In the genomic region with DNA sequence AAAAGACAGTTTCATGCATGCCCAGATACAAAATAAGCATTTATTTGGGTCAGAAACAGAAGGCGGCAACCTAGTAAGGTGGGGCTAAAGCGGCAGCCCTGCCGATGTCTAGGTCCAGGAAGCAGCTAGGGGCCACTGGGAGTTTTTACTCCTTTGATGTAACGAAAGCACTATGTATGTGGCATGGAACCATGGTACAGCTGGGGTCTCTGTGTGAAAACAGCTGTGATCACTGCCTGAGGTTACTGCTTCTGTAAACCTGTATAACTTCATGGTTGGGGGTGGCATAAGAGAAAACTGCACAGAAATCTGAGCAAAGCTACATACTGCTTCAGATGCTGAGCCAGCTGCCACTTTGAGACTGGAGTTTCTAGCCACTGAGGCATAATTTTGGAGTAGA, we compare ENCODE assay signal across 25 cellular contexts.
A peak's percentile ranks its signal among the peaks of the same experiment; 100 is the strongest.
DNase-seq lines count a peak whose midpoint lies in the region; ATAC-seq and TF ChIP-seq lines count a peak whose summit lies in the region.
"Had no signal": no experiment of that assay in that cellular context is flagged by ENCODE, and none has a peak within 500 bp of the region (broad histone marks: within the 10 kb centered on the region; RNA-seq: fewer than 3 reads in every experiment).

No MANE protein-coding gene starts in this region.

- no peak for ATAC-seq in GM23338
- ATAC-seq in HG02973 (IDR thresholded peaks at IDR 0.05; ENCODE audit: unreplicated experiment) = no peak
- no peak for ATAC-seq in GM21528 (IDR thresholded peaks at IDR 0.05; ENCODE audit: low FRiP score, unreplicated experiment)
- ATAC-seq: HCT116, HepG2, K562, T-cell had no signal

- H4K20me1 ChIP-seq in BLaER1 treated with 17β-estradiol and CSF1 and Interleukin-3, amounts not matched to agents 10 nM and 100 nM = no peaks in the 10 kb centered on the region
- H4K20me1 ChIP-seq in GM23338 (replicated peaks; ENCODE audit: insufficient read depth) = no peaks in the 10 kb centered on the region
- H4K20me1 ChIP-seq in neural progenitor cell (ENCODE audit: low read depth) = no peaks in the 10 kb centered on the region

- no peaks in the 10 kb centered on the region for H3F3A ChIP-seq in GM23338 (replicated peaks; ENCODE audit: low read depth)
- H3F3A ChIP-seq in neural progenitor cell (ENCODE audit: low read depth) = no peaks in the 10 kb centered on the region

- DNase-seq in GM23338 (ENCODE audit: low spot score) (no peak), NAMALWA (ENCODE audit: low spot score) (peak; percentile 90), neural progenitor cell (ENCODE audit: low spot score) (no peak)
- DNase-seq in activated naive CD8-positive, alpha-beta T cell treated with anti-CD3 and anti-CD28 coated beads for 36 hours = no peak
- DNase-seq: Calu3; CD8-positive, alpha-beta memory T cell; DMS79 treated with DMSO at 0.1 percent for 48 hours; NCI-H1092 treated with DMSO at 0.1 percent for 48 hours; NCI-H1436; NCI-H187; NCI-H2081 treated with DMSO at 0.1 percent for 48 hours; NCI-H446; NCI-H524 treated with DMSO at 0.1 percent for 48 hours; NCI-H774; NK-92 treated with Interleukin-12 subunit alpha and Interleukin-12 subunit beta, amount 100 ng/mL, for 24 hours; SHP77; T-cell had no signal

- no peak overlapping the region for H3K9ac ChIP-seq in BLaER1 treated with 17β-estradiol and CSF1 and Interleukin-3, amounts not matched to agents 10 nM and 100 nM
- no peak overlapping the region for H3K9ac ChIP-seq in neural progenitor cell

- 0 out of 2 replicates have a peak overlapping the region, but pooled peaks have one; percentile 16 for H2AFZ ChIP-seq in GM23338
- H2AFZ ChIP-seq in neural progenitor cell (replicated peaks) = peak overlapping the region; percentile 45

- H3K36me3 Mint-ChIP-seq in GM23338 (ENCODE audit: low read depth) (no peaks in the 10 kb centered on the region), neural progenitor cell (no peaks in the 10 kb centered on the region)
- no peaks in the 10 kb centered on the region for H3K36me3 Mint-ChIP-seq in activated naive CD8-positive, alpha-beta T cell treated with anti-CD3 and anti-CD28 coated beads for 36 hours
- H3K36me3 Mint-ChIP-seq: CD14-positive monocyte, T-cell had no signal

- H3K79me2 ChIP-seq in GM23338 (replicated peaks; ENCODE audit: insufficient read depth) (no peaks in the 10 kb centered on the region), neural progenitor cell (ENCODE audit: low read depth) (no peaks in the 10 kb centered on the region)

- H3K27ac Mint-ChIP-seq in GM23338 = no peak overlapping the region
- H3K27ac Mint-ChIP-seq in neural progenitor cell = no peak overlapping the region
- no peak overlapping the region for H3K27ac Mint-ChIP-seq in activated naive CD8-positive, alpha-beta T cell treated with anti-CD3 and anti-CD28 coated beads for 36 hours
- H3K27ac Mint-ChIP-seq: CD14-positive monocyte; CD8-positive, alpha-beta memory T cell; T-cell had no signal

- H3K4me3 Mint-ChIP-seq in GM23338 (no peak overlapping the region), neural progenitor cell (no peak overlapping the region)
- H3K4me3 Mint-ChIP-seq in activated naive CD8-positive, alpha-beta T cell treated with anti-CD3 and anti-CD28 coated beads for 36 hours = no peak overlapping the region
- H3K4me3 Mint-ChIP-seq: CD14-positive monocyte; CD8-positive, alpha-beta memory T cell had no signal

- no peaks in the 10 kb centered on the region for H3K9me2 ChIP-seq in GM23338 (ENCODE audit: insufficient read depth)

- peak overlapping the region in 10 of 11 experiments; percentile 29 to 79 (median 53); a peak in 18 of 22 replicates for H3K4me2 ChIP-seq in BLaER1 treated with 17β-estradiol and CSF1 and Interleukin-3, amounts not matched to agents 10 nM and 100 nM
- H3K4me2 ChIP-seq in GM23338 (no peak overlapping the region), neural progenitor cell (no peak overlapping the region)

- no peaks in the 10 kb centered on the region for H3K27me3 Mint-ChIP-seq in GM23338 (ENCODE audit: insufficient read depth, low read depth, poor library complexity)
- H3K27me3 Mint-ChIP-seq in neural progenitor cell (ENCODE audit: insufficient read depth, low read depth) = no peaks in the 10 kb centered on the region
- H3K27me3 Mint-ChIP-seq in activated naive CD8-positive, alpha-beta T cell treated with anti-CD3 and anti-CD28 coated beads for 36 hours = peaks cover 13% of the 10 kb centered on the region

- H3K4me1 Mint-ChIP-seq in GM23338 (peaks cover 6% of the 10 kb centered on the region; the same call in 1 of the 3 replicates), neural progenitor cell (no peaks in the 10 kb centered on the region)
- peaks cover 6% of the 10 kb centered on the region for H3K4me1 Mint-ChIP-seq in activated naive CD8-positive, alpha-beta T cell treated with anti-CD3 and anti-CD28 coated beads for 36 hours
- H3K4me1 Mint-ChIP-seq: CD14-positive monocyte had no signal

- no peak for TF ChIP-seq CTCF in GM23338 (conservative IDR thresholded peaks at IDR 0.05; ENCODE audit: low read depth in 2 of 2)
- TF ChIP-seq CTCF in neural progenitor cell (IDR thresholded peaks at IDR 0.05) = no peak

- no peak overlapping the region for H3K4me3 ChIP-seq in BLaER1 treated with 17β-estradiol and CSF1 and Interleukin-3, amounts not matched to agents 10 nM and 100 nM
- no peak overlapping the region for H3K4me3 ChIP-seq in GM23338
- H3K4me3 ChIP-seq in neural progenitor cell = no peak overlapping the region
- H3K4me3 ChIP-seq: K562 had no signal

- no peak overlapping the region for H3K27ac ChIP-seq in BLaER1 treated with 17β-estradiol and CSF1 and Interleukin-3, amounts not matched to agents 10 nM and 100 nM
- H3K27ac ChIP-seq in GM23338 (ENCODE audit: low read depth) = no peak overlapping the region
- H3K27ac ChIP-seq in neural progenitor cell = no peak overlapping the region
- H3K27ac ChIP-seq: RWPE1 had no signal

- H3K9me3 Mint-ChIP-seq in GM23338 (no peaks in the 10 kb centered on the region; the same call in 2 of the 3 replicates), neural progenitor cell (no peaks in the 10 kb centered on the region)
- no peaks in the 10 kb centered on the region for H3K9me3 Mint-ChIP-seq in activated naive CD8-positive, alpha-beta T cell treated with anti-CD3 and anti-CD28 coated beads for 36 hours

- H3K27me3 ChIP-seq in BLaER1 treated with 17β-estradiol and CSF1 and Interleukin-3, amounts not matched to agents 10 nM and 100 nM = no peaks in the 10 kb centered on the region
- no peaks in the 10 kb centered on the region for H3K27me3 ChIP-seq in GM23338 (ENCODE audit: insufficient read depth)
- no peaks in the 10 kb centered on the region for H3K27me3 ChIP-seq in neural progenitor cell

- H3K4me1 ChIP-seq in BLaER1 treated with 17β-estradiol and CSF1 and Interleukin-3, amounts not matched to agents 10 nM and 100 nM = peaks cover 5 to 30% (median 20%) of the 10 kb centered on the region in 10 experiments; a peak in 17 of 20 replicates
- no peaks in the 10 kb centered on the region for H3K4me1 ChIP-seq in GM23338 (ENCODE audit: insufficient read depth)
- peaks cover 17% of the 10 kb centered on the region for H3K4me1 ChIP-seq in neural progenitor cell

- H3K9me3 ChIP-seq in BLaER1 treated with 17β-estradiol and CSF1 and Interleukin-3, amounts not matched to agents 10 nM and 100 nM (replicated peaks in 1 of 11) = peaks cover 0 to 8% (median 5%) of the 10 kb centered on the region in 11 experiments; a peak in 7 of 22 replicates
- peaks cover 3% of the 10 kb centered on the region for H3K9me3 ChIP-seq in neural progenitor cell (ENCODE audit: low read depth)

- H3K36me3 ChIP-seq in BLaER1 treated with 17β-estradiol and CSF1 and Interleukin-3, amounts not matched to agents 10 nM and 100 nM = no peaks in the 10 kb centered on the region
- no peaks in the 10 kb centered on the region for H3K36me3 ChIP-seq in GM23338 (ENCODE audit: insufficient read depth)
- no peaks in the 10 kb centered on the region for H3K36me3 ChIP-seq in neural progenitor cell

TF ChIP-seq in GM23338, 12 proteins besides CTCF, POLR2A, EP300 and RAD21:
- no peak for TF ChIP-seq EZH2phosphoT487 (IDR thresholded peaks at IDR 0.05; ENCODE audit: unreplicated experiment)
- no peak for TF ChIP-seq JUNB (IDR thresholded peaks at IDR 0.05; ENCODE audit: unreplicated experiment)
- TF ChIP-seq EZH2 (IDR thresholded peaks at IDR 0.05; ENCODE audit: low read depth, unreplicated experiment) = no peak
- TF ChIP-seq, protein P1, sequence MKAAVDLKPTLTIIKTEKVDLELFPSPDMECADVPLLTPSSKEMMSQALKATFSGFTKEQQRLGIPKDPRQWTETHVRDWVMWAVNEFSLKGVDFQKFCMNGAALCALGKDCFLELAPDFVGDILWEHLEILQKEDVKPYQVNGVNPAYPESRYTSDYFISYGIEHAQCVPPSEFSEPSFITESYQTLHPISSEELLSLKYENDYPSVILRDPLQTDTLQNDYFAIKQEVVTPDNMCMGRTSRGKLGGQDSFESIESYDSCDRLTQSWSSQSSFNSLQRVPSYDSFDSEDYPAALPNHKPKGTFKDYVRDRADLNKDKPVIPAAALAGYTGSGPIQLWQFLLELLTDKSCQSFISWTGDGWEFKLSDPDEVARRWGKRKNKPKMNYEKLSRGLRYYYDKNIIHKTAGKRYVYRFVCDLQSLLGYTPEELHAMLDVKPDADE (IDR thresholded peaks at IDR 0.05) = no peak
- TF ChIP-seq ZNF114 (CRISPR knock-in tag; IDR thresholded peaks at IDR 0.05) = no peak
TF ChIP-seq in GM23338: peak in this region for 0.

Comparison
In these comparisons a context has a peak if more than half of its experiments do, and no peak if none do; other contexts are left out.
1. H3K4me2 ChIP-seq: peak in BLaER1 treated with 17β-estradiol and CSF1 and Interleukin-3, amounts not matched to agents 10 nM and 100 nM (10 of 11); none in GM23338 (single experiment) and neural progenitor cell (single experiment).